ENCODE assay signal across 10 cellular contexts in the genomic region with DNA sequence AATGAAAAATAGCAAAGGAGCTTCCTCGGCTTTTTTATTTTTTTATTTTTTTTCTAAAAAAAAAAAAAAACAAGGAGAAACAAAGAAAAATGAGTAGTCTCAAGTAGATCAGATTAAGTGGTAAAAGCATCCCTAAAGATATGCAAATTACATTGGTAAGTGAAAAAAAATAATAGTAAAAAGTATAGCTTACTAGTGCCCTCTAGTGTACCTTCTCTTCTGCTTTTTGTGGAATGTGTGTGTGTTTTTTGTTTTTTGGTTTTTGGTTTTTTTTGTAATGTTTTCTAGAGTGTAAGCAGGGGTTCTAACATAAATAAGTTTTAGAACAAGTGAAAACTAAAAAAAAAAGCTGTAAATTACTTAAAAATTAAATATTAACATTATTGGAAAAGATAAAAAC.
DNase-seq lines count a peak whose midpoint lies in the region; ATAC-seq and TF ChIP-seq lines count a peak whose summit lies in the region.
"Had no signal": no experiment of that assay in that cellular context is flagged by ENCODE, and none has a peak within 500 bp of the region (broad histone marks: within the 10 kb centered on the region; RNA-seq: fewer than 3 reads in every experiment).

No MANE protein-coding gene starts in this region.

- H3K4me1 ChIP-seq in mesendoderm (ENCODE audit: control insufficient read depth, low read depth, low read length): no peaks in the 10 kb centered on the region
- H3K4me1 ChIP-seq: tibial artery had no signal

- no peak overlapping the region for H3K23ac ChIP-seq in mesendoderm (ENCODE audit: low read length)

- no peak overlapping the region for H3K9ac ChIP-seq in mesendoderm (ENCODE audit: low read length)

- no peak overlapping the region for H3K27ac Mint-ChIP-seq in activated CD4-positive, alpha-beta T cell treated with anti-CD3 and anti-CD28 coated beads, Interleukin-2, amount 10 ng/mL, durations not matched to agents 7 days and 5 days
- H3K27ac Mint-ChIP-seq in endothelial cell (ENCODE audit: unreplicated experiment): no peak overlapping the region
- H3K27ac Mint-ChIP-seq: activated naive CD8-positive, alpha-beta T cell treated with anti-CD3 and anti-CD28 coated beads, Interleukin-2, amount 10 ng/mL, durations not matched to agents 7 days and 5 days had no signal

- WGBS in mesendoderm (ENCODE audit: extremely low coverage, insufficient coverage, low lambda C conversion rate): no CpG with 5 or more reads among the region's 1 CpG

- CTCF ChIA-PET in activated CD4-positive, alpha-beta T cell treated with anti-CD3 and anti-CD28 coated beads, Interleukin-2, amount 10 ng/mL, durations not matched to agents 7 days and 5 days (lab: Charles Lee): no interaction called here

- no peaks in the 10 kb centered on the region for H3K4me1 Mint-ChIP-seq in activated CD4-positive, alpha-beta T cell treated with anti-CD3 and anti-CD28 coated beads, Interleukin-2, amount 10 ng/mL, durations not matched to agents 7 days and 5 days
- no peaks in the 10 kb centered on the region for H3K4me1 Mint-ChIP-seq in endothelial cell (ENCODE audit: unreplicated experiment)
- H3K4me1 Mint-ChIP-seq: activated naive CD8-positive, alpha-beta T cell treated with anti-CD3 and anti-CD28 coated beads, Interleukin-2, amount 10 ng/mL, durations not matched to agents 7 days and 5 days had no signal

- no peak overlapping the region for H3K4me3 ChIP-seq in GM12864 (ENCODE audit: low read depth, low read length)
- no peak overlapping the region for H3K4me3 ChIP-seq in mesendoderm (ENCODE audit: low read length)
- H3K4me3 ChIP-seq: tibial artery had no signal

- POLR2A ChIA-PET in activated CD4-positive, alpha-beta T cell treated with anti-CD3 and anti-CD28 coated beads, Interleukin-2, amount 10 ng/mL, durations not matched to agents 7 days and 5 days (lab: Charles Lee): no interaction called here

- no peak overlapping the region for H3K4me3 Mint-ChIP-seq in activated CD4-positive, alpha-beta T cell treated with anti-CD3 and anti-CD28 coated beads, Interleukin-2, amount 10 ng/mL, durations not matched to agents 7 days and 5 days
- H3K4me3 Mint-ChIP-seq in endothelial cell (ENCODE audit: unreplicated experiment): no peak overlapping the region
- H3K4me3 Mint-ChIP-seq: activated naive CD8-positive, alpha-beta T cell treated with anti-CD3 and anti-CD28 coated beads, Interleukin-2, amount 10 ng/mL, durations not matched to agents 7 days and 5 days had no signal

- H3K9me3 Mint-ChIP-seq in activated CD4-positive, alpha-beta T cell treated with anti-CD3 and anti-CD28 coated beads, Interleukin-2, amount 10 ng/mL, durations not matched to agents 7 days and 5 days: no peaks in the 10 kb centered on the region
- H3K9me3 Mint-ChIP-seq in endothelial cell (ENCODE audit: unreplicated experiment): no peaks in the 10 kb centered on the region
- H3K9me3 Mint-ChIP-seq: activated naive CD8-positive, alpha-beta T cell treated with anti-CD3 and anti-CD28 coated beads, Interleukin-2, amount 10 ng/mL, durations not matched to agents 7 days and 5 days had no signal

- H3K27ac ChIP-seq in VCaP (no peak overlapping the region), mesendoderm (ENCODE audit: low read depth, low read length) (no peak overlapping the region)
- H3K27ac ChIP-seq: tibial artery had no signal

- H4K5ac ChIP-seq in mesendoderm (ENCODE audit: low read length): no peak overlapping the region

- TF ChIP-seq CTCF in GM12864 (IDR thresholded peaks at IDR 0.05; ENCODE audit: low read depth, low read length, missing control alignments) (peak; percentile 10), VCaP (conservative IDR thresholded peaks at IDR 0.05) (peak; percentile 70), endothelial cell (IDR thresholded peaks at IDR 0.05; ENCODE audit: unreplicated experiment) (no peak)

- H3K36me3 ChIP-seq in mesendoderm (ENCODE audit: control insufficient read depth, insufficient read depth, low read length): no peaks in the 10 kb centered on the region
- H3K36me3 ChIP-seq: tibial artery had no signal

- no peak overlapping the region for H2BK120ac ChIP-seq in mesendoderm (ENCODE audit: low read depth, low read length)

- no peaks in the 10 kb centered on the region for H3K27me3 ChIP-seq in mesendoderm (ENCODE audit: insufficient read depth, low read length, poor library complexity)
- H3K27me3 ChIP-seq: tibial artery had no signal

- H2BK5ac ChIP-seq in mesendoderm (ENCODE audit: low read length): no peak overlapping the region

- H2BK15ac ChIP-seq in mesendoderm (replicated peaks; ENCODE audit: low read depth): no peak overlapping the region

- no peak overlapping the region for H2AK5ac ChIP-seq in mesendoderm (ENCODE audit: low read length)

- H3K4ac ChIP-seq in mesendoderm (ENCODE audit: low read depth, low read length): no peak overlapping the region

- no peak overlapping the region for H3K18ac ChIP-seq in mesendoderm (ENCODE audit: low read length)

- H3K4me2 ChIP-seq in mesendoderm (ENCODE audit: low read length): no peak overlapping the region

- no peaks in the 10 kb centered on the region for H3K79me1 ChIP-seq in mesendoderm (ENCODE audit: low read length)

- DNase-seq in GM12864 (ENCODE audit: low read depth) (no peak), NCI-H146 (lab: John Stamatoyannopoulos, UW) (peak; percentile 35), mesendoderm (peak; percentile 32), NOMO-1 treated with DMSO at 0.1 percent for 48 hours (lab: John Stamatoyannopoulos, UW; ENCODE audit: unreplicated experiment) (no peak), endothelial cell (ENCODE audit: low spot score) (no peak)
- DNase-seq in activated CD4-positive, alpha-beta T cell treated with anti-CD3 and anti-CD28 coated beads, Interleukin-2, amount 10 ng/mL, durations not matched to agents 7 days and 5 days: no peak
- DNase-seq: activated naive CD8-positive, alpha-beta T cell treated with anti-CD3 and anti-CD28 coated beads, Interleukin-2, amount 10 ng/mL, durations not matched to agents 7 days and 5 days; tibial artery had no signal

- ATAC-seq in GM19023 (IDR thresholded peaks at IDR 0.05; ENCODE audit: unreplicated experiment): no peak

- no peak overlapping the region for H3K56ac ChIP-seq in mesendoderm (ENCODE audit: low read length)

- H4K8ac ChIP-seq in mesendoderm (ENCODE audit: low read depth, low read length): no peak overlapping the region

- H3K79me2 ChIP-seq in mesendoderm (ENCODE audit: control insufficient read depth, insufficient read depth, low read length): no peaks in the 10 kb centered on the region

- H3K36me3 Mint-ChIP-seq in activated CD4-positive, alpha-beta T cell treated with anti-CD3 and anti-CD28 coated beads, Interleukin-2, amount 10 ng/mL, durations not matched to agents 7 days and 5 days (ENCODE audit: low read depth): no peaks in the 10 kb centered on the region
- no peaks in the 10 kb centered on the region for H3K36me3 Mint-ChIP-seq in endothelial cell (ENCODE audit: low read depth, unreplicated experiment)
- H3K36me3 Mint-ChIP-seq: activated naive CD8-positive, alpha-beta T cell treated with anti-CD3 and anti-CD28 coated beads, Interleukin-2, amount 10 ng/mL, durations not matched to agents 7 days and 5 days had no signal

- no peaks in the 10 kb centered on the region for H3K27me3 Mint-ChIP-seq in activated CD4-positive, alpha-beta T cell treated with anti-CD3 and anti-CD28 coated beads, Interleukin-2, amount 10 ng/mL, durations not matched to agents 7 days and 5 days
- H3K27me3 Mint-ChIP-seq in endothelial cell (ENCODE audit: unreplicated experiment): no peaks in the 10 kb centered on the region
- H3K27me3 Mint-ChIP-seq: activated naive CD8-positive, alpha-beta T cell treated with anti-CD3 and anti-CD28 coated beads, Interleukin-2, amount 10 ng/mL, durations not matched to agents 7 days and 5 days had no signal

Comparison
In these comparisons a context has a peak if more than half of its experiments do, and no peak if none do; other contexts are left out.
1. DNase-seq: peak in NCI-H146 (single experiment) and mesendoderm (single experiment); none in GM12864 (single experiment), activated CD4-positive, alpha-beta T cell treated with anti-CD3 and anti-CD28 coated beads, Interleukin-2, amount 10 ng/mL, durations not matched to agents 7 days and 5 days (single experiment), NOMO-1 treated with DMSO at 0.1 percent for 48 hours (single experiment) and endothelial cell (single experiment).